1 cellular context compared by ENCODE assay signal in genomic region chr22:21972806-21973205, GRCh38.
TF ChIP-seq lines count a peak whose summit lies in the region.

No MANE protein-coding gene starts in this region.

TF ChIP-seq in K562, 482 proteins besides CTCF, POLR2A, EP300 and RAD21 (continued from another document and continues in another):
- TF ChIP-seq ZNF584 (CRISPR knock-in tag; IDR thresholded peaks at IDR 0.05; ENCODE audit: low read depth) (no peak), THRAP3 (IDR thresholded peaks at IDR 0.05; ENCODE audit: borderline replicate concordance) (no peak), PHF21A (IDR thresholded peaks at IDR 0.05; ENCODE audit: borderline replicate concordance, low read depth) (no peak), XRCC3 (IDR thresholded peaks at IDR 0.05) (no peak), SAP30 (IDR thresholded peaks at IDR 0.05; ENCODE audit: borderline replicate concordance, insufficient read depth, low read depth, low read length, poor library complexity, severe bottlenecking) (no peak), GATA2 (CRISPR knock-in tag; IDR thresholded peaks at IDR 0.05) (no peak), MGA (IDR thresholded peaks at IDR 0.05) (no peak), SIX5 (IDR thresholded peaks at IDR 0.05; ENCODE audit: borderline replicate concordance in 1 of 2, insufficient read depth in 1 of 2, low read depth in 1 of 2, low read length in 2 of 2) (0 out of 4 replicates have a peak, but pooled peaks of 1 of the 2 experiments have one; percentile 9), SMAD2 (IDR thresholded peaks at IDR 0.05; ENCODE audit: low read depth, low read length) (no peak), HNRNPLL (IDR thresholded peaks at IDR 0.05; ENCODE audit: low read depth, low read length, poor library complexity, severe bottlenecking) (no peak), CBFB (CRISPR knock-in tag; IDR thresholded peaks at IDR 0.05) (no peak), HDGF (IDR thresholded peaks at IDR 0.05) (no peak), POLR2B (IDR thresholded peaks at IDR 0.05; ENCODE audit: low read depth, partially characterized antibody) (peak; percentile 17), RBM15 (IDR thresholded peaks at IDR 0.05; ENCODE audit: insufficient read depth, low read length) (no peak), ZNF764 (CRISPR knock-in tag; IDR thresholded peaks at IDR 0.05; ENCODE audit: low read depth) (0 out of 2 replicates have a peak, but pooled peaks have one; percentile 39), SAFB2 (IDR thresholded peaks at IDR 0.05; ENCODE audit: borderline replicate concordance, low read depth, low read length, severe bottlenecking) (no peak), ZHX1 (conservative IDR thresholded peaks at IDR 0.05; ENCODE audit: low read length) (no peak), POLR2AphosphoS2 (IDR thresholded peaks at IDR 0.05; ENCODE audit: low read length) (no peak), HEY1 (CRISPR knock-in tag; IDR thresholded peaks at IDR 0.05; ENCODE audit: borderline replicate concordance) (no peak), AFF1 (IDR thresholded peaks at IDR 0.05; ENCODE audit: low read depth in 1 of 2, partially characterized antibody in 2 of 2) (no peak), MAFK (IDR thresholded peaks at IDR 0.05; ENCODE audit: low read length) (no peak), RB1 (IDR thresholded peaks at IDR 0.05; ENCODE audit: low read depth) (no peak), ELF4 (CRISPR knock-in tag; IDR thresholded peaks at IDR 0.05) (no peak), HDAC2 (IDR thresholded peaks at IDR 0.05) (no peak), SMAD1 (IDR thresholded peaks at IDR 0.05; ENCODE audit: low read depth, low read length, partially characterized antibody) (no peak), TBP (optimal IDR thresholded peaks at IDR 0.05; ENCODE audit: low read depth, low read length) (no peak), SMARCA4 (IDR thresholded peaks at IDR 0.05) (no peak), ZBTB33 (CRISPR knock-in tag; IDR thresholded peaks at IDR 0.05) (no peak), CBFA2T2 (conservative IDR thresholded peaks at IDR 0.05) (no peak)
- TF ChIP-seq, protein P1, sequence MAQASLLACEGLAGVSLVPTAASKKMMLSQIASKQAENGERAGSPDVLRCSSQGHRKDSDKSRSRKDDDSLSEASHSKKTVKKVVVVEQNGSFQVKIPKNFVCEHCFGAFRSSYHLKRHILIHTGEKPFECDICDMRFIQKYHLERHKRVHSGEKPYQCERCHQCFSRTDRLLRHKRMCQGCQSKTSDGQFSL (CRISPR knock-in tag; IDR thresholded peaks at IDR 0.05), result no peak
- TF ChIP-seq, protein P1 (tag; IDR thresholded peaks at IDR 0.05), result no peak
- TF ChIP-seq, protein P2, sequence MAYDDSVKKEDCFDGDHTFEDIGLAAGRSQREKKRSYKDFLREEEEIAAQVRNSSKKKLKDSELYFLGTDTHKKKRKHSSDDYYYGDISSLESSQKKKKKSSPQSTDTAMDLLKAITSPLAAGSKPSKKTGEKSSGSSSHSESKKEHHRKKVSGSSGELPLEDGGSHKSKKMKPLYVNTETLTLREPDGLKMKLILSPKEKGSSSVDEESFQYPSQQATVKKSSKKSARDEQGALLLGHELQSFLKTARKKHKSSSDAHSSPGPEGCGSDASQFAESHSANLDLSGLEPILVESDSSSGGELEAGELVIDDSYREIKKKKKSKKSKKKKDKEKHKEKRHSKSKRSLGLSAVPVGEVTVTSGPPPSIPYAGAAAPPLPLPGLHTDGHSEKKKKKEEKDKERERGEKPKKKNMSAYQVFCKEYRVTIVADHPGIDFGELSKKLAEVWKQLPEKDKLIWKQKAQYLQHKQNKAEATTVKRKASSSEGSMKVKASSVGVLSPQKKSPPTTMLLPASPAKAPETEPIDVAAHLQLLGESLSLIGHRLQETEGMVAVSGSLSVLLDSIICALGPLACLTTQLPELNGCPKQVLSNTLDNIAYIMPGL (CRISPR knock-in tag; IDR thresholded peaks at IDR 0.05), result 0 out of 2 replicates have a peak, but pooled peaks have one; percentile 5
- TF ChIP-seq, protein P3, sequence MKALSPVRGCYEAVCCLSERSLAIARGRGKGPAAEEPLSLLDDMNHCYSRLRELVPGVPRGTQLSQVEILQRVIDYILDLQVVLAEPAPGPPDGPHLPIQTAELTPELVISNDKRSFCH (CRISPR knock-in tag; IDR thresholded peaks at IDR 0.05), result no peak
- TF ChIP-seq, protein P3 (tag; IDR thresholded peaks at IDR 0.05), result no peak
